ENCODE assay signal across 22 cellular contexts in the genomic region with DNA sequence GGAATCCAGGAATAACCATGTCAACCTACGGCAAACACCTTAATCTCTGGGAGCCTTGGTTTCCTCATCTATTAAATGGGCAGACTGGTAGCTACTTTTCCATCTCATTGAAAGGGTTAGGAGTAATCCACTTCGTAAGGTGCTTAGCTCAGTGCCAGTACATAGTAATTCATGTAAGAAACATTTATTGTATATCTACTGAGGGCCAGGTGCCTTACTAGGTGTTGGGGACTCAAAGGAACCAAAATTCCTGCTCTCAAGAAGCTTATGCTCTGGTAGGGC.
"Had no signal": no experiment of that assay in that cellular context is flagged by ENCODE, and none has a peak within 500 bp of the region (broad histone marks: within the 10 kb centered on the region; RNA-seq: fewer than 3 reads in every experiment).

No MANE protein-coding gene starts in this region.

- H3K4me3 ChIP-seq: left lung, lower lobe of right lung, pancreas, prostate gland, sigmoid colon, spleen, suprapubic skin, thoracic aorta, tibial artery had no signal

- H3K36me3 ChIP-seq: left lung, lower lobe of right lung, pancreas, prostate gland, sigmoid colon, spleen, suprapubic skin, thoracic aorta, tibial artery had no signal

- H3K9me3 ChIP-seq: pancreas, prostate gland, sigmoid colon, suprapubic skin had no signal

- H3K27ac ChIP-seq: pancreas, suprapubic skin had no signal

- H3K27me3 ChIP-seq: left lung, pancreas, sigmoid colon, spleen, suprapubic skin, tibial artery had no signal

- DNase-seq: hypothalamus; immature natural killer cell; left colon; left lung; lower lobe of right lung; mammary epithelial cell; mesenchymal stem cell; naive thymus-derived CD8-positive, alpha-beta T cell; nucleus accumbens; posterior cingulate gyrus; retina; right cardiac atrium; sigmoid colon; small intestine; stimulated activated CD4-positive, alpha-beta T cell treated with anti-CD3 and anti-CD28 coated beads, Interleukin-4, amount 100 ng/mL, for 24 hours; stimulated activated naive CD4-positive, alpha-beta T cell had no signal
